Comparison of ENCODE assay signal across 13 cellular contexts in the genomic region with DNA sequence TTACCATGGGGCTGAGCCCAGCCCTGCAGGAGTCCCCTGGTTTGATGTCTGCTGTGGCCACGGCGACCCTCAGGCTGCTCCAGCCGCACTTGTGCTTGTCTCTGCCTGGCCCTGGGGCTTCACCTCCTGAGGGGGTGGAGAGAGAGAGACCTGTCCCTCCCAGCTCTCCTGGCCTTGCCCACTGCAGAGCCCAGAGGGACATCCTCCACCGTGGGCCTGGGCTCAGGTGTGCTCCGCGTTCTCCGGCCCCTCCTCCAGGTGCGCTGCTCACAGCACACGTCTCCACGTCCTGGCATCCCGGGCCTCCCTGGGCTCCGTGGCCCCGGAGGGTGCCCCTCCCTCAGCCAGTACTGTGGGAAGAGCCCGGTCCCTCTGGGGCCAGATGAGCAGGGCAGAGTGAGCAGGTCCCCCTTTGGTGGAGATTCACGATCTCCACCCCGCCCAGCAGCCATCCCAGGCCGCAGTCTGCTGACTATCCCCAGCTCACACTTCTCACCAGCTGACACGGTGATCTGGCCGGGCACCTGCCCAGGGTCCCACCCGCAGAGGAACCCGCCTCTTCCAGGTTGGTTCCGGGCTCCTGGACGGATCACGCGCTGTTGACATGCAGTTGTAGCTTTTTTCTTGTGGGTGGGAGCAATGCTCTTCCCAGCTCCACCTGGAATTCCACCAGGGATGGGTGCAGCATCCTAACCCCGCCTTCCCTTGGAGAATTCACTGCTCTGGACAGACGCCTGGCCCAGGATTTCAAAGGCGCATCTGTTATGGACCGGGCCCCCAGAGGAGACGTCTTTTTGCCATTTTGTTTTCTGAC. TPM values are rescaled to one million over a fixed set of nuclear protein-coding genes. Genes with fewer than 3 reads are reported as not detected.
DNase-seq lines count a peak whose midpoint lies in the region; ATAC-seq, FAIRE-seq and TF ChIP-seq lines count a peak whose summit lies in the region.
"Had no signal": no experiment of that assay in that cellular context is flagged by ENCODE, and none has a peak within 500 bp of the region (broad histone marks: within the 10 kb centered on the region; RNA-seq: fewer than 3 reads in every experiment).

No MANE protein-coding gene starts in this region.

- H3K27ac ChIP-seq in HCT116 (ENCODE audit: low read depth, low read length) (peak overlapping the region; percentile 62), RWPE2 (ENCODE audit: poor library complexity, severe bottlenecking) (peak overlapping the region; percentile 56), keratinocyte (ENCODE audit: control insufficient read depth, insufficient read depth, low read length) (no peak overlapping the region), rectal smooth muscle tissue (ENCODE audit: low read depth, low read length) (peak overlapping the region; percentile 3)
- H3K27ac ChIP-seq: gastrocnemius medialis had no signal

- dilution Hi-C loops in keratinocyte (cut with MboI; ENCODE audit: extremely low pct_ligation_motif_present, low sequenced_read_pairs), result no loop called here

- TF ChIP-seq POLR2A in HCT116 (IDR thresholded peaks at IDR 0.05; ENCODE audit: borderline replicate concordance, extremely low read depth, insufficient read depth, insufficient read length), result no peak

- H3K27me3 ChIP-seq in HCT116 (ENCODE audit: insufficient read depth, low read length) (no peaks in the 10 kb centered on the region), RWPE2 (ENCODE audit: insufficient read depth, poor library complexity, severe bottlenecking) (no peaks in the 10 kb centered on the region), keratinocyte (ENCODE audit: control insufficient read depth, extremely low read depth, insufficient read depth, low read length) (peaks cover 15% of the 10 kb centered on the region), rectal smooth muscle tissue (ENCODE audit: control insufficient read depth, insufficient read depth, low read length) (no peaks in the 10 kb centered on the region)

- peak overlapping the region; percentile 73 for H3K4me2 ChIP-seq in HCT116 (ENCODE audit: low read length)
- H3K4me2 ChIP-seq in keratinocyte (ENCODE audit: control insufficient read depth, extremely low read depth, insufficient read depth, low read depth, low read length), result peak overlapping the region; percentile 58

- intact Hi-C loops in HCT116 (cut with micrococcal nuclease), result no loop called here

- ATAC-seq in HCT116 (peak; percentile 64), RWPE2 (ENCODE audit: low read depth) (peak; percentile 58), HG03175 (IDR thresholded peaks at IDR 0.05; ENCODE audit: unreplicated experiment) (no peak)
- ATAC-seq: gastrocnemius medialis; naive thymus-derived CD8-positive, alpha-beta T cell; T-cell had no signal

- FAIRE-seq in keratinocyte (lab: Jason Lieb, UNC), result peak; percentile 36

- H3K4me1 ChIP-seq in HCT116 (ENCODE audit: control insufficient read depth in 1 of 2, insufficient read depth in 2 of 2, low read length in 2 of 2), result peaks cover 29 to 45% of the 10 kb centered on the region in 2 experiments
- peaks cover 29% of the 10 kb centered on the region for H3K4me1 ChIP-seq in RWPE2 (ENCODE audit: insufficient read depth, poor library complexity, severe bottlenecking)
- peaks cover 37% of the 10 kb centered on the region for H3K4me1 ChIP-seq in keratinocyte (ENCODE audit: control insufficient read depth, extremely low read depth, insufficient read depth, low read length)
- H3K4me1 ChIP-seq in rectal smooth muscle tissue (ENCODE audit: control insufficient read depth, insufficient read depth, low read length), result peaks cover 7% of the 10 kb centered on the region
- H3K4me1 ChIP-seq: gastrocnemius medialis had no signal

- no peak for DNase-seq in HCT116 (ENCODE audit: low read depth, low spot score)
- peak; percentile 62 for DNase-seq in RWPE2 (ENCODE audit: low spot score)
- DNase-seq in keratinocyte (ENCODE audit: low read depth, low spot score), result peak; percentile 32
- DNase-seq in GM19240 (ENCODE audit: insufficient read length, low spot score), result no peak
- DNase-seq in middle frontal gyrus (ENCODE audit: extremely low spot score, low spot score), result no peak
- DNase-seq in HEK293T (ENCODE audit: extremely low spot score), result no peak
- DNase-seq: activated CD8-positive, alpha-beta memory T cell treated with anti-CD3 and anti-CD28 coated beads, Interleukin-2, amount 50 U/mL, for 48 hours; gastrocnemius medialis; NCI-H2171 treated with DMSO at 0.1 percent for 48 hours; T-cell had no signal

- TF ChIP-seq CTCF in HCT116 (IDR thresholded peaks at IDR 0.05 in 2 of 3, conservative IDR thresholded peaks at IDR 0.05 in 1 of 3; ENCODE audit: borderline replicate concordance in 1 of 3, insufficient read depth in 1 of 3, low read depth in 2 of 3, low read length in 2 of 3), result no peak
- TF ChIP-seq CTCF in RWPE2 (IDR thresholded peaks at IDR 0.05; ENCODE audit: poor library complexity, severe bottlenecking), result no peak
- no peak for TF ChIP-seq CTCF in keratinocyte (optimal IDR thresholded peaks at IDR 0.05 in 1 of 3, IDR thresholded peaks at IDR 0.05 in 1 of 3, conservative IDR thresholded peaks at IDR 0.05 in 1 of 3; ENCODE audit: extremely low read depth in 1 of 3, insufficient read depth in 2 of 3, low read length in 3 of 3)

- H3K4me3 ChIP-seq in HCT116 (replicated peaks in 1 of 2; ENCODE audit: low read depth in 1 of 2, low read length in 2 of 2), result peak overlapping the region in 1 of 2 experiments; percentile 34; a peak in 2 of 4 replicates
- H3K4me3 ChIP-seq in RWPE2 (ENCODE audit: severe bottlenecking), result no peak overlapping the region
- H3K4me3 ChIP-seq in keratinocyte (ENCODE audit: control insufficient read depth in 2 of 3, extremely low read depth in 1 of 3, insufficient read depth in 2 of 3, low read depth in 1 of 3, low read length in 3 of 3), result no peak overlapping the region
- no peak overlapping the region for H3K4me3 ChIP-seq in rectal smooth muscle tissue (ENCODE audit: low read length)
- H3K4me3 ChIP-seq: gastrocnemius medialis had no signal

- H3K9me3 ChIP-seq in HCT116 (ENCODE audit: control insufficient read depth in 1 of 2, insufficient read depth in 1 of 2, low read depth in 1 of 2, low read length in 2 of 2) (no peaks in the 10 kb centered on the region), RWPE2 (ENCODE audit: severe bottlenecking) (no peaks in the 10 kb centered on the region), keratinocyte (ENCODE audit: control insufficient read depth, low read depth, low read length) (no peaks in the 10 kb centered on the region)
- H3K9me3 ChIP-seq: gastrocnemius medialis had no signal

- CTCF ChIA-PET in HCT116 (lab: Charles Lee), result interaction anchor here (0.6 to 1.1 kb wide), 2 partner anchors 20 to 37 kb away, joined by 3 read pairs; no protein-coding TSS in a partner anchor
- CTCF ChIA-PET in HEK293T (lab: Yijun Ruan, JAX), result no interaction called here

- no peaks in the 10 kb centered on the region for H3K9me1 ChIP-seq in keratinocyte (ENCODE audit: control insufficient read depth, extremely low read depth, insufficient read depth, low read length)

- no peak for TF ChIP-seq RAD21 in HCT116 (IDR thresholded peaks at IDR 0.05; ENCODE audit: low read depth)

- H4K20me1 ChIP-seq in HCT116 (ENCODE audit: insufficient read depth) (no peaks in the 10 kb centered on the region), keratinocyte (ENCODE audit: control insufficient read depth, extremely low read depth, insufficient read depth, low read length) (no peaks in the 10 kb centered on the region)

- RAD21 ChIA-PET in HCT116 (lab: Charles Lee; ENCODE audit: low non-redundant PET in 1 of 2, low total read pairs in 2 of 2, uncharacterized antibody in 2 of 2, unreplicated experiment in 2 of 2), result no interaction called here

- POLR2A ChIA-PET in HCT116 (lab: Charles Lee) (no interaction called here), HEK293T (lab: Yijun Ruan, JAX) (no interaction called here)

- BruUV-seq in HCT116 (replicated peaks; lab: Mats Ljungman, UMichigan), result no TSS peak

- H2AFZ ChIP-seq in HCT116 (ENCODE audit: low read depth, low read length, poor library complexity, severe bottlenecking) (peak overlapping the region; percentile 77), keratinocyte (ENCODE audit: control insufficient read depth, low read length) (peak overlapping the region; percentile 43)

- H3K36me3 ChIP-seq in HCT116 (ENCODE audit: control insufficient read depth in 1 of 2, insufficient read depth in 2 of 2, low read length in 2 of 2) (no peaks in the 10 kb centered on the region), RWPE2 (ENCODE audit: low read depth) (no peaks in the 10 kb centered on the region), keratinocyte (ENCODE audit: control insufficient read depth in 2 of 2, extremely low read depth in 1 of 2, insufficient read depth in 2 of 2, low read length in 2 of 2) (no peaks in the 10 kb centered on the region), rectal smooth muscle tissue (ENCODE audit: control insufficient read depth, insufficient read depth, low read length) (no peaks in the 10 kb centered on the region)
- H3K36me3 ChIP-seq: gastrocnemius medialis had no signal

- no peaks in the 10 kb centered on the region for H3K9me2 ChIP-seq in HCT116 (ENCODE audit: insufficient read depth)

- H3K79me2 ChIP-seq in HCT116 (ENCODE audit: insufficient read depth, low read length) (no peaks in the 10 kb centered on the region), keratinocyte (ENCODE audit: control insufficient read depth, insufficient read depth, low read length) (no peaks in the 10 kb centered on the region)

- H3K9ac ChIP-seq in HCT116 (ENCODE audit: low read length) (peak overlapping the region; percentile 28), keratinocyte (ENCODE audit: control insufficient read depth, extremely low read depth, insufficient read depth, low read length) (peak overlapping the region; percentile 33), rectal smooth muscle tissue (ENCODE audit: low read length) (no peak overlapping the region)

RNA-seq across cellular contexts. Expression of a gene that starts 41.8 kb away (rescaled TPM):
- 20.5 TPM for total RNA-seq in HCT116 (2021; ENCODE audit: unreplicated experiment)
- 16.7 and 18.7 TPM in 2 replicates for polyA plus RNA-seq in HCT116 (2012)
- polyA plus RNA-seq in keratinocyte, result 8.8 to 18.7 TPM (median 9.6 TPM) in 3 replicates
- polyA plus RNA-seq in keratinocyte (2011; ENCODE audit: low read depth), result 18.2 TPM
- 5.5 and 7.4 TPM in 2 replicates for polyA plus RNA-seq in keratinocyte (2011; cell fraction: cytosol; rRNA removed)
- polyA plus RNA-seq in keratinocyte (2011; cell fraction: nucleus; rRNA removed), result 43.9 and 45.4 TPM in 2 replicates
- polyA plus RNA-seq in keratinocyte (2012; ENCODE audit: low replicate concordance), result 10.7 and 16.1 TPM in 2 replicates
- 6.3 to 13.2 TPM (median 6.7 TPM) in 3 replicates for polyA minus RNA-seq in keratinocyte
- 4.4 TPM for polyA minus RNA-seq in keratinocyte (2011; cell fraction: cytosol; rRNA and poly(A)+ RNA removed)
- polyA minus RNA-seq in keratinocyte (2011; cell fraction: nucleus; rRNA and poly(A)+ RNA removed), result 12.2 and 14.1 TPM in 2 replicates

Comparison
In these comparisons a context has a peak if more than half of its experiments do, and no peak if none do; other contexts are left out.
1. DNase-seq: peak in RWPE2 (single experiment) and keratinocyte (single experiment); none in HCT116 (single experiment), GM19240 (single experiment), middle frontal gyrus (single experiment) and HEK293T (single experiment).